25 cellular contexts compared by ENCODE assay signal in genomic region chr4:154781983-154782293, GRCh38. TPM values are rescaled to one million over a fixed set of nuclear protein-coding genes. Genes with fewer than 3 reads are reported as not detected.
A peak's percentile ranks its signal among the peaks of the same experiment; 100 is the strongest.
DNase-seq lines count a peak whose midpoint lies in the region; ATAC-seq, FAIRE-seq and TF ChIP-seq lines count a peak whose summit lies in the region.
"Had no signal": no experiment of that assay in that cellular context is flagged by ENCODE, and none has a peak within 500 bp of the region (broad histone marks: within the 10 kb centered on the region; RNA-seq: fewer than 3 reads in every experiment).

No MANE protein-coding gene starts in this region.

- H3K4me3 ChIP-seq in GM23338, result peak overlapping the region; percentile 49
- no peak overlapping the region for H3K4me3 ChIP-seq in H1 (ENCODE audit: extremely low read depth in 1 of 4, insufficient read depth in 2 of 4, low read depth in 3 of 4, low read length in 4 of 4)
- H3K4me3 ChIP-seq in kidney epithelial cell (ENCODE audit: low read depth, low read length), result peak overlapping the region; percentile 13
- H3K4me3 ChIP-seq in trophoblast cell (ENCODE audit: low read depth, low read length), result no peak overlapping the region
- H3K4me3 ChIP-seq: BLaER1, MG63, SJCRH30 had no signal

- no peak for TF ChIP-seq EP300 in H1 (IDR thresholded peaks at IDR 0.05; ENCODE audit: borderline replicate concordance in 1 of 2, low read depth in 2 of 2, low read length in 2 of 2)

- no peak overlapping the region for H4K12ac ChIP-seq in trophoblast cell (ENCODE audit: low read depth, low read length)

- H3K9me3 ChIP-seq in H1 (ENCODE audit: insufficient read depth in 2 of 2, low read depth in 1 of 2, low read length in 1 of 2), result no peaks in the 10 kb centered on the region
- peaks cover 1% of the 10 kb centered on the region for H3K9me3 ChIP-seq in trophoblast cell (ENCODE audit: insufficient read depth, low read depth, low read length)
- H3K9me3 ChIP-seq: MG63, SJCRH30 had no signal

- H2AK5ac ChIP-seq in H1 (ENCODE audit: low read depth, low read length), result no peak overlapping the region
- H2AK5ac ChIP-seq in trophoblast cell (ENCODE audit: low read length), result no peak overlapping the region

- H3K27me3 ChIP-seq in GM23338 (ENCODE audit: insufficient read depth), result no peaks in the 10 kb centered on the region
- H3K27me3 ChIP-seq in H1 (replicated peaks in 1 of 4; ENCODE audit: control insufficient read depth in 3 of 4, extremely low read depth in 1 of 4, insufficient read depth in 3 of 4, low read length in 3 of 4), result no peaks in the 10 kb centered on the region
- no peaks in the 10 kb centered on the region for H3K27me3 ChIP-seq in kidney epithelial cell (ENCODE audit: control insufficient read depth, insufficient read depth, low read length)
- no peaks in the 10 kb centered on the region for H3K27me3 ChIP-seq in trophoblast cell (ENCODE audit: insufficient read depth, low read length)
- H3K27me3 ChIP-seq: BLaER1, SJCRH30 had no signal

- H3K4me2 ChIP-seq in GM23338 (peak overlapping the region; percentile 52), H1 (ENCODE audit: insufficient read depth in 1 of 2, low read depth in 2 of 2, low read length in 2 of 2) (no peak overlapping the region), trophoblast cell (ENCODE audit: low read length) (no peak overlapping the region)
- H3K4me2 ChIP-seq: BLaER1 had no signal

- no peaks in the 10 kb centered on the region; the same call in 2 of the 3 replicates for H3K9me3 Mint-ChIP-seq in GM23338

- no peaks in the 10 kb centered on the region for H3K4me1 ChIP-seq in GM23338 (ENCODE audit: insufficient read depth)
- no peaks in the 10 kb centered on the region for H3K4me1 ChIP-seq in H1 (replicated peaks in 1 of 4; ENCODE audit: control insufficient read depth in 3 of 4, insufficient read depth in 4 of 4, low read length in 3 of 4)
- H3K4me1 ChIP-seq in trophoblast cell (ENCODE audit: control insufficient read depth in 1 of 2, insufficient read depth in 2 of 2, low read length in 2 of 2), result no peaks in the 10 kb centered on the region
- H3K4me1 ChIP-seq: BLaER1, SJCRH30 had no signal

- H3K4me3 Mint-ChIP-seq in GM23338, result peak overlapping the region; percentile 27; the same call in 1 of the 3 replicates
- H3K4me3 Mint-ChIP-seq: CD4-positive, CD25-positive, alpha-beta regulatory T cell had no signal

- no peak for TF ChIP-seq RAD21 in H1 (IDR thresholded peaks at IDR 0.05 in 1 of 2, conservative IDR thresholded peaks at IDR 0.05 in 1 of 2; ENCODE audit: low read depth in 2 of 2, low read length in 2 of 2)

- peaks cover 45% of the 10 kb centered on the region; the same call in 1 of the 2 replicates for H3K79me2 ChIP-seq in GM23338 (replicated peaks; ENCODE audit: insufficient read depth)
- H3K79me2 ChIP-seq in H1 (ENCODE audit: control insufficient read depth in 1 of 2, insufficient read depth in 2 of 2, low read length in 2 of 2), result no peaks in the 10 kb centered on the region
- H3K79me2 ChIP-seq in trophoblast cell (ENCODE audit: control insufficient read depth, insufficient read depth, low read length, poor library complexity), result no peaks in the 10 kb centered on the region

- TF ChIP-seq POLR2A in H1 (IDR thresholded peaks at IDR 0.05; ENCODE audit: control extremely low read depth in 1 of 2, low read depth in 2 of 2, low read length in 2 of 2), result no peak

- peak overlapping the region; percentile 78 for H2AFZ ChIP-seq in GM23338
- peak overlapping the region; percentile 82; the same call in 1 of the 2 replicates for H2AFZ ChIP-seq in H1 (ENCODE audit: low read length)
- no peak overlapping the region for H2AFZ ChIP-seq in trophoblast cell (ENCODE audit: insufficient read depth, low read length, poor library complexity)

- no peak overlapping the region for H3K18ac ChIP-seq in H1 (ENCODE audit: extremely low read depth, low read length)
- no peak overlapping the region for H3K18ac ChIP-seq in trophoblast cell (ENCODE audit: low read length)

- H4K20me1 ChIP-seq in GM23338 (replicated peaks; ENCODE audit: insufficient read depth) (no peaks in the 10 kb centered on the region), H1 (replicated peaks in 1 of 2; ENCODE audit: control insufficient read depth in 1 of 2, insufficient read depth in 2 of 2, low read length in 2 of 2) (no peaks in the 10 kb centered on the region)
- H4K20me1 ChIP-seq: BLaER1 had no signal

- FAIRE-seq in H1 (lab: Jason Lieb, UNC), result no peak
- FAIRE-seq: G401.6, GM12891, HTR-8/SVneo had no signal

- no peak overlapping the region for H2BK120ac ChIP-seq in H1 (replicated peaks; ENCODE audit: low read depth, low read length)
- no peak overlapping the region for H2BK120ac ChIP-seq in trophoblast cell (ENCODE audit: insufficient read depth, low read length, poor library complexity)

- H3K27ac ChIP-seq in GM23338 (ENCODE audit: low read depth) (no peak overlapping the region), H1 (ENCODE audit: low read depth, low read length) (no peak overlapping the region), trophoblast cell (ENCODE audit: low read depth, low read length) (no peak overlapping the region)
- H3K27ac ChIP-seq: BLaER1, SJCRH30 had no signal

- H3K79me1 ChIP-seq in H1 (ENCODE audit: low read depth, low read length) (no peaks in the 10 kb centered on the region), trophoblast cell (ENCODE audit: low read length) (no peaks in the 10 kb centered on the region)

- H3F3A ChIP-seq in GM23338 (replicated peaks; ENCODE audit: low read depth), result no peaks in the 10 kb centered on the region

- no peaks in the 10 kb centered on the region for H3K4me1 Mint-ChIP-seq in GM23338
- H3K4me1 Mint-ChIP-seq: CD4-positive, CD25-positive, alpha-beta regulatory T cell had no signal

- no peak overlapping the region for H2BK20ac ChIP-seq in H1 (ENCODE audit: low read length)

- H3K4ac ChIP-seq in H1 (replicated peaks; ENCODE audit: insufficient read length, low read depth, low read length) (no peak overlapping the region), trophoblast cell (ENCODE audit: low read depth, low read length) (no peak overlapping the region)

- H3K56ac ChIP-seq in H1 (replicated peaks; ENCODE audit: insufficient read length, low read depth, low read length), result no peak overlapping the region

- H3K14ac ChIP-seq in H1 (ENCODE audit: insufficient read length) (no peak overlapping the region), trophoblast cell (ENCODE audit: low read length) (no peak overlapping the region)

- H4K8ac ChIP-seq in H1 (ENCODE audit: extremely low read depth, insufficient read depth, low read length), result no peak overlapping the region
- H4K8ac ChIP-seq in trophoblast cell (ENCODE audit: low read depth, low read length), result no peak overlapping the region

- no peak overlapping the region for H2BK15ac ChIP-seq in H1 (ENCODE audit: low read length)

- H3K23ac ChIP-seq in H1 (ENCODE audit: insufficient read length) (no peak overlapping the region), trophoblast cell (ENCODE audit: low read length) (no peak overlapping the region)

- H2BK5ac ChIP-seq in H1 (ENCODE audit: low read depth, low read length) (no peak overlapping the region), trophoblast cell (ENCODE audit: low read depth, low read length, poor library complexity) (no peak overlapping the region)

- H3K23me2 ChIP-seq in H1 (ENCODE audit: low read depth, low read length), result no peaks in the 10 kb centered on the region

- CTCF ChIA-PET in H1 (lab: Charles Lee; ENCODE audit: partially characterized antibody), result interaction anchor here (0.8 to 6.4 kb wide), 7 partner anchors 15 to 147 kb away, joined by 3 to 89 read pairs (median 3); no protein-coding TSS in a partner anchor

- TF ChIP-seq CTCF in GM23338 (conservative IDR thresholded peaks at IDR 0.05; ENCODE audit: low read depth in 2 of 2), result no peak
- no peak for TF ChIP-seq CTCF in H1 (IDR thresholded peaks at IDR 0.05; ENCODE audit: control extremely low read depth in 1 of 3, insufficient read depth in 1 of 3, low read depth in 1 of 3, low read length in 3 of 3)
- no peak for TF ChIP-seq CTCF in kidney epithelial cell (IDR thresholded peaks at IDR 0.05; ENCODE audit: insufficient read depth, low read length, poor library complexity, severe bottlenecking)

- no peak overlapping the region for H2BK12ac ChIP-seq in H1 (ENCODE audit: low read depth, low read length)
- no peak overlapping the region for H2BK12ac ChIP-seq in trophoblast cell (ENCODE audit: low read length)

- 0 out of 2 replicates have a peak overlapping the region, but pooled peaks have one; percentile 20 for H3K27ac Mint-ChIP-seq in GM23338
- H3K27ac Mint-ChIP-seq: CD4-positive, CD25-positive, alpha-beta regulatory T cell had no signal

- H3K27me3 Mint-ChIP-seq in GM23338 (ENCODE audit: insufficient read depth, low read depth, poor library complexity), result peaks cover 4% of the 10 kb centered on the region

- POLR2A ChIA-PET in H1 (lab: Charles Lee; ENCODE audit: partially characterized antibody), result interaction anchor here (0.5 to 1.2 kb wide), 2 partner anchors 38 to 100 kb away, joined by 3 to 7 read pairs; partner anchors contain the start of gene LRAT

- no peaks in the 10 kb centered on the region for H3K36me3 ChIP-seq in GM23338 (ENCODE audit: insufficient read depth)
- H3K36me3 ChIP-seq in H1 (ENCODE audit: control insufficient read depth in 2 of 4, insufficient read depth in 4 of 4, low read length in 3 of 4), result no peaks in the 10 kb centered on the region
- H3K36me3 ChIP-seq in kidney epithelial cell (ENCODE audit: control insufficient read depth, insufficient read depth, low read length), result no peaks in the 10 kb centered on the region
- H3K36me3 ChIP-seq in trophoblast cell (ENCODE audit: control insufficient read depth in 1 of 2, insufficient read depth in 2 of 2, low read length in 2 of 2), result no peaks in the 10 kb centered on the region
- H3K36me3 ChIP-seq: BLaER1, MG63, SJCRH30 had no signal

- DNase-seq in D341Med (ENCODE audit: low spot score) (peak; percentile 27), GM23338 (ENCODE audit: low spot score) (no peak), H1 (ENCODE audit: low read depth in 1 of 2, low spot score in 2 of 2) (no peak), kidney epithelial cell (ENCODE audit: low read depth) (no peak), retina (no peak), trophoblast cell (no peak)
- no peak for DNase-seq in activated effector memory CD4-positive, alpha-beta T cell treated with anti-CD3 and anti-CD28 coated beads, Interleukin-2, amount 50 U/mL, for 16 hours
- DNase-seq: CD4-positive, CD25-positive, alpha-beta regulatory T cell; KBM-7; MG63; NCI-H1105 treated with DMSO at 0.1 percent for 48 hours; NCI-H146; NCI-H1930; NCI-H2107; NCI-H524; NCI-H748 treated with DMSO at 0.1 percent for 48 hours; SJCRH30 had no signal

- H4K5ac ChIP-seq in H1 (ENCODE audit: insufficient read length, low read depth, low read length), result no peak overlapping the region

- WGBS in H1 (ENCODE audit: extremely low coverage in 1 of 2, insufficient coverage in 1 of 2, insufficient read length in 1 of 2, insufficient replicate concordance in 2 of 2, low coverage in 1 of 2, low lambda C conversion rate in 2 of 2, missing lambda C conversion rate in 1 of 2), 2 experiments, result 95% methylated on average over 18 of the region's 18 CpGs; no CpG with 5 or more reads in 1 of the 2 experiments
- WGBS in trophoblast cell (ENCODE audit: extremely low coverage, insufficient coverage, insufficient read length), result no CpG with 5 or more reads among the region's 18 CpGs

- H4K91ac ChIP-seq in H1 (replicated peaks; ENCODE audit: insufficient read length, low read length) (no peak overlapping the region), trophoblast cell (ENCODE audit: low read depth, low read length) (no peak overlapping the region)

- ATAC-seq in GM23338 (no peak), GM19455 (IDR thresholded peaks at IDR 0.05; ENCODE audit: unreplicated experiment) (no peak)

- H3K36me3 Mint-ChIP-seq in GM23338 (ENCODE audit: low read depth), result no peaks in the 10 kb centered on the region
- H3K36me3 Mint-ChIP-seq: CD4-positive, CD25-positive, alpha-beta regulatory T cell had no signal

- H3K9ac ChIP-seq in H1 (replicated peaks in 1 of 4; ENCODE audit: extremely low read depth in 1 of 4, low read depth in 3 of 4, low read length in 3 of 4), result no peak overlapping the region
- H3K9ac ChIP-seq in trophoblast cell (ENCODE audit: low read length), result no peak overlapping the region
- H3K9ac ChIP-seq: BLaER1 had no signal

- H3K9me2 ChIP-seq in GM23338 (ENCODE audit: insufficient read depth), result no peaks in the 10 kb centered on the region

RNA-seq across cellular contexts. Expression of gene RBM46, which starts 0.9 kb away (rescaled TPM):
- 22.1 and 22.9 TPM in 2 replicates for total RNA-seq in GM23338 (2014; rRNA removed; shearing (Covaris generic))
- polyA plus RNA-seq in GM23338 (2016; fragmentation: Nextera tagmentation; extraction: Ambion mirVana) (33.4 and 42.4 TPM in 2 replicates), H1 (2011; rRNA removed) (0.06 and 0.12 TPM in 2 replicates)
- 0.29 and 0.54 TPM in 2 replicates for total RNA-seq in H1 (2021; fragmentation: NEBNext Ultra II Directional; extraction: Animal tissue kit (Norgen Biotek cat#: 25700))
- polyA plus RNA-seq in H1 (2011; cell fraction: cytosol; rRNA removed), result 0.23 TPM
- 0.20 TPM for polyA plus RNA-seq in H1 (2011; cell fraction: nucleus; rRNA removed)
- 0.20 to 0.73 TPM (median 0.27 TPM) in 4 replicates for polyA plus RNA-seq in H1 (2012, experiment 1 of 2)
- polyA plus RNA-seq in H1 (2012, experiment 2 of 2), result not detected
- polyA plus RNA-seq in H1 (2013, experiment 1 of 2), result 0.53 TPM
- polyA plus RNA-seq in H1 (2013, experiment 2 of 2), result 0.53 TPM
- 0.16 and 0.20 TPM in 2 replicates for polyA minus RNA-seq in H1 (2011; rRNA and poly(A)+ RNA removed)
- polyA minus RNA-seq in H1 (2011; cell fraction: cytosol; rRNA and poly(A)+ RNA removed), result not detected
- polyA minus RNA-seq in H1 (2011; cell fraction: nucleus; rRNA and poly(A)+ RNA removed), result 0.40 TPM
- 0.04 and 0.21 TPM in 2 replicates for total RNA-seq in kidney epithelial cell
- 0.04 TPM in 1 of 2 replicates, not detected in the other for polyA plus RNA-seq in trophoblast cell (2013)
- total RNA-seq: A172; CD4-positive, CD25-positive, alpha-beta regulatory T cell; H4; SJCRH30 had no signal
- polyA plus RNA-seq: CD4-positive, CD25-positive, alpha-beta regulatory T cell had no signal

RNA-seq across cellular contexts. Expression of gene LRAT, which starts 38.1 kb away (rescaled TPM):
- 57.1 and 59.5 TPM in 2 replicates for total RNA-seq in GM23338 (2014; rRNA removed; shearing (Covaris generic))
- polyA plus RNA-seq in GM23338 (2016; fragmentation: Nextera tagmentation; extraction: Ambion mirVana), result 83.0 and 90.1 TPM in 2 replicates
- 10.3 and 10.6 TPM in 2 replicates for total RNA-seq in H1 (2021; fragmentation: NEBNext Ultra II Directional; extraction: Animal tissue kit (Norgen Biotek cat#: 25700))
- polyA plus RNA-seq in H1 (2011; rRNA removed), result 4.3 and 4.5 TPM in 2 replicates
- polyA plus RNA-seq in H1 (2011; cell fraction: cytosol; rRNA removed), result 4.4 TPM
- polyA plus RNA-seq in H1 (2011; cell fraction: nucleus; rRNA removed), result 8.3 TPM
- 8.9 to 13.3 TPM (median 9.7 TPM) in 4 replicates for polyA plus RNA-seq in H1 (2012, experiment 1 of 2)
- polyA plus RNA-seq in H1 (2012, experiment 2 of 2), result 2.1 TPM
- 18.0 TPM for polyA plus RNA-seq in H1 (2013, experiment 1 of 2)
- polyA plus RNA-seq in H1 (2013, experiment 2 of 2), result 20.9 TPM
- 6.0 and 10.0 TPM in 2 replicates for polyA minus RNA-seq in H1 (2011; rRNA and poly(A)+ RNA removed)
- 7.3 TPM for polyA minus RNA-seq in H1 (2011; cell fraction: cytosol; rRNA and poly(A)+ RNA removed)
- polyA minus RNA-seq in H1 (2011; cell fraction: nucleus; rRNA and poly(A)+ RNA removed), result 14.4 TPM
- total RNA-seq in kidney epithelial cell, result 1.1 and 1.2 TPM in 2 replicates
- polyA plus RNA-seq in trophoblast cell (2013), result 0.03 and 0.04 TPM in 2 replicates
- total RNA-seq: A172; CD4-positive, CD25-positive, alpha-beta regulatory T cell; LHCN-M2; SJCRH30 had no signal
- polyA plus RNA-seq: CD4-positive, CD25-positive, alpha-beta regulatory T cell had no signal

Comparison
In these comparisons a context has a peak if more than half of its experiments do, and no peak if none do; other contexts are left out.
1. H3K4me3 ChIP-seq: peak in GM23338 (single experiment) and kidney epithelial cell (single experiment); none in H1 (0 of 4) and trophoblast cell (single experiment).
2. RNA of gene RBM46, which starts 0.9 kb away (total RNA-seq): 22.1 to 22.9 TPM in GM23338; 0.29 to 0.54 TPM in H1 and 0.04 to 0.21 TPM in kidney epithelial cell; every median in the first group is over 10 times any median in the second.